1 cellular context compared by ENCODE assay signal in the genomic region with DNA sequence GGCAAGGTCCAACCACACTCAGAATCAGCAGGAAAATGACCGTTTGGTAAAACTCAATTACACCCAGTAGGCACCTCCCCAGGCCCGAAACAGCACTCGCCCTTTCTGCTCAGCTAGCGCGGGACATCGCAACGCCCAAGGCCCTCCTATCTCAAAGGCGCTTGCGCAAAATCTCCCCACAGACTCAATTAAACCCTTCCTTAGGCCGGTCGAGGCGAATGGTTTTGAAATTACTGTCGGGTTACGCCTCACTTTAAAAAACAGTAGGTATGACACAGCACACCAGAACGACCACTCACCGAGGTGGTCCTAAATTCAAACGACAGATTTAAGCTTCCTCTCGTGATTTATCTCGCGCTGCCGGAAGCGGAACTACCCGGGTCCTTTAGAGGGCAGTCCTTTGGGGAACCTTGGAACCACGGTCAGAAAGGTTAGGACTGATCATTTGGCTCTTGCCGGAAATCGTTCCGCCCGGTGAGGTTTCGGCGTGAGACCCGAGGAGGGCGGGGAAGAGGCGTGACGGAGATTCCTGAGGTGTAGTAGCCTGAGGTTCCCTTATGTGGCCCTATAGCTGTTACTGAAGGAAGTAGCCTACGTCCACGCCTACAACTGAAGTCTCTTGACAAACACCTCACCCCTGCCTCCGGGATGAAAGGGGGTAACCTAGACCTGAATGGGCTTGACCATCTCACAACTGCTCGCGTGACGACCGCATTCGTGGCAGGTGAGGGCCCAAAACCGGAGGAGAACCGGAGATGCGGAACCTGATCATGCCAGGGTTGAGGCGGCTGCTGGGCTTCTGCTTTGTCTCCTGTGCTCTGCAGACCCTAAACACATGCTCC.
TF ChIP-seq lines count a peak whose summit lies in the region.

A gene with protein sequence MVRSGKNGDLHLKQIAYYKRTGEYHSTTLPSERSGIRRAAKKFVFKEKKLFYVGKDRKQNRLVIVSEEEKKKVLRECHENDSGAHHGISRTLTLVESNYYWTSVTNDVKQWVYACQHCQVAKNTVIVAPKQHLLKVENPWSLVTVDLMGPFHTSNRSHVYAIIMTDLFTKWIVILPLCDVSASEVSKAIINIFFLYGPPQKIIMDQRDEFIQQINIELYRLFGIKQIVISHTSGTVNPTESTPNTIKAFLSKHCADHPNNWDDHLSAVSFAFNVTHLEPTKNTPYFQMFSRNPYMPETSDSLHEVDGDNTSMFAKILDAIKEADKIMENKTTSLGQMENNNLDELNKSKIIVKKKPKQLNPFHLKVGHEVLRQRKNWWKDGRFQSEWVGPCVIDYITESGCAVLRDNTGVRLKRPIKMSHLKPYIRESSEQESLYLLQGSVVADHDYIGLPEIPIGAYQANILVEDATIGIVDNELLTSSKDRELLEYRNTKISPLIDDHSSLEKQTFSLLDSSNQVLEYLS (minus strand): TSS at position 374 of the 842 bp plus-strand sequence. CDS start 11,431 bp downstream, outside the sequence.
Gene PPIP5K2, plus strand, starts transcription at position 537 of the 842 bp plus-strand sequence. CDS start 9,289 bp downstream, outside the sequence.

TF ChIP-seq in K562, 482 proteins besides CTCF, POLR2A, EP300 and RAD21 (continued from another document and continues in another):
- TF ChIP-seq, protein P1, sequence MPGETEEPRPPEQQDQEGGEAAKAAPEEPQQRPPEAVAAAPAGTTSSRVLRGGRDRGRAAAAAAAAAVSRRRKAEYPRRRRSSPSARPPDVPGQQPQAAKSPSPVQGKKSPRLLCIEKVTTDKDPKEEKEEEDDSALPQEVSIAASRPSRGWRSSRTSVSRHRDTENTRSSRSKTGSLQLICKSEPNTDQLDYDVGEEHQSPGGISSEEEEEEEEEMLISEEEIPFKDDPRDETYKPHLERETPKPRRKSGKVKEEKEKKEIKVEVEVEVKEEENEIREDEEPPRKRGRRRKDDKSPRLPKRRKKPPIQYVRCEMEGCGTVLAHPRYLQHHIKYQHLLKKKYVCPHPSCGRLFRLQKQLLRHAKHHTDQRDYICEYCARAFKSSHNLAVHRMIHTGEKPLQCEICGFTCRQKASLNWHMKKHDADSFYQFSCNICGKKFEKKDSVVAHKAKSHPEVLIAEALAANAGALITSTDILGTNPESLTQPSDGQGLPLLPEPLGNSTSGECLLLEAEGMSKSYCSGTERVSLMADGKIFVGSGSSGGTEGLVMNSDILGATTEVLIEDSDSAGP (CRISPR knock-in tag; IDR thresholded peaks at IDR 0.05): peak; percentile 49; the same call in 1 of the 2 replicates
- TF ChIP-seq MNT (conservative IDR thresholded peaks at IDR 0.05) (peak; percentile 83 to 89), GABPB1 (CRISPR knock-in tag; IDR thresholded peaks at IDR 0.05) (peak; percentile 100), BRD9 (IDR thresholded peaks at IDR 0.05; ENCODE audit: low read depth, partially characterized antibody) (no peak), PCBP2 (IDR thresholded peaks at IDR 0.05; ENCODE audit: low read depth, low read length, poor library complexity, severe bottlenecking) (no peak), ZC3H8 (IDR thresholded peaks at IDR 0.05) (no peak), U2AF1 (optimal IDR thresholded peaks at IDR 0.05; ENCODE audit: low read depth, low read length) (no peak), ZBTB17 (CRISPR knock-in tag; IDR thresholded peaks at IDR 0.05) (no peak), TEAD2 (tag; IDR thresholded peaks at IDR 0.05) (no peak), CHCHD3 (CRISPR knock-in tag; IDR thresholded peaks at IDR 0.05) (no peak), ZNF436 (CRISPR knock-in tag; IDR thresholded peaks at IDR 0.05) (no peak), SRSF9 (IDR thresholded peaks at IDR 0.05; ENCODE audit: borderline replicate concordance, low read depth, low read length) (no peak), NR0B1 (IDR thresholded peaks at IDR 0.05; ENCODE audit: partially characterized antibody) (no peak), EHMT2 (IDR thresholded peaks at IDR 0.05) (no peak), TBP (optimal IDR thresholded peaks at IDR 0.05; ENCODE audit: low read depth, low read length) (peak; percentile 84), ZNF24 (IDR thresholded peaks at IDR 0.05) (peak; percentile 18; the same call in 1 of the 2 replicates), E2F4 (CRISPR knock-in tag; IDR thresholded peaks at IDR 0.05; ENCODE audit: low read depth) (no peak), ZNF175 (CRISPR knock-in tag; IDR thresholded peaks at IDR 0.05; ENCODE audit: low read depth) (no peak), NBN (IDR thresholded peaks at IDR 0.05; ENCODE audit: low read depth) (peak; percentile 96), ETS2 (tag; IDR thresholded peaks at IDR 0.05; ENCODE audit: borderline replicate concordance, poor library complexity, severe bottlenecking) (no peak), EP400 (IDR thresholded peaks at IDR 0.05) (peak; percentile 92), SREBF1 (IDR thresholded peaks at IDR 0.05; ENCODE audit: borderline replicate concordance, low read depth, low read length) (peak; percentile 63; the same call in 1 of the 2 replicates), WHSC1 (IDR thresholded peaks at IDR 0.05; ENCODE audit: low read length) (no peak), GTF2F1 (IDR thresholded peaks at IDR 0.05; ENCODE audit: low read depth, low read length) (no peak; the same call in 1 of the 2 replicates), ELF2 (CRISPR knock-in tag; IDR thresholded peaks at IDR 0.05) (peak; percentile 77), RFX5 (IDR thresholded peaks at IDR 0.05; ENCODE audit: low read depth, low read length) (no peak), SPI1 (IDR thresholded peaks at IDR 0.05; ENCODE audit: borderline replicate concordance, low read depth, low read length) (0 out of 2 replicates have a peak, but pooled peaks have one; percentile 32), NFXL1 (CRISPR knock-in tag; IDR thresholded peaks at IDR 0.05) (no peak), GATAD2A (IDR thresholded peaks at IDR 0.05) (no peak), CEBPG (CRISPR knock-in tag; IDR thresholded peaks at IDR 0.05) (peak; percentile 70; the same call in 1 of the 2 replicates), CEBPG (tag; conservative IDR thresholded peaks at IDR 0.05 in 1 of 2, IDR thresholded peaks at IDR 0.05 in 1 of 2) (peak; percentile 66 to 90), ZFP36 (IDR thresholded peaks at IDR 0.05; ENCODE audit: low read depth, low read length, partially characterized antibody) (peak; percentile 25), DIDO1 (tag; IDR thresholded peaks at IDR 0.05; ENCODE audit: low read depth) (peak; percentile 94), NFIX (CRISPR knock-in tag; IDR thresholded peaks at IDR 0.05; ENCODE audit: low read depth) (no peak), ZBTB12 (CRISPR knock-in tag; IDR thresholded peaks at IDR 0.05) (peak; percentile 42; the same call in 1 of the 2 replicates), SIN3A (IDR thresholded peaks at IDR 0.05; ENCODE audit: borderline replicate concordance in 2 of 2, control insufficient read depth in 1 of 2, low read depth in 2 of 2, low read length in 2 of 2) (peak in 1 of 2 experiments; percentile 76; a peak in 3 of 4 replicates), HDAC8 (tag; IDR thresholded peaks at IDR 0.05) (no peak), ZNF77 (CRISPR knock-in tag; IDR thresholded peaks at IDR 0.05) (no peak), CBFB (CRISPR knock-in tag; IDR thresholded peaks at IDR 0.05) (no peak), BMI1 (IDR thresholded peaks at IDR 0.05; ENCODE audit: low read length) (no peak), ELF1 (tag; IDR thresholded peaks at IDR 0.05) (peak; percentile 94), KAT8 (IDR thresholded peaks at IDR 0.05; ENCODE audit: low read depth) (no peak)
- TF ChIP-seq, protein P2, sequence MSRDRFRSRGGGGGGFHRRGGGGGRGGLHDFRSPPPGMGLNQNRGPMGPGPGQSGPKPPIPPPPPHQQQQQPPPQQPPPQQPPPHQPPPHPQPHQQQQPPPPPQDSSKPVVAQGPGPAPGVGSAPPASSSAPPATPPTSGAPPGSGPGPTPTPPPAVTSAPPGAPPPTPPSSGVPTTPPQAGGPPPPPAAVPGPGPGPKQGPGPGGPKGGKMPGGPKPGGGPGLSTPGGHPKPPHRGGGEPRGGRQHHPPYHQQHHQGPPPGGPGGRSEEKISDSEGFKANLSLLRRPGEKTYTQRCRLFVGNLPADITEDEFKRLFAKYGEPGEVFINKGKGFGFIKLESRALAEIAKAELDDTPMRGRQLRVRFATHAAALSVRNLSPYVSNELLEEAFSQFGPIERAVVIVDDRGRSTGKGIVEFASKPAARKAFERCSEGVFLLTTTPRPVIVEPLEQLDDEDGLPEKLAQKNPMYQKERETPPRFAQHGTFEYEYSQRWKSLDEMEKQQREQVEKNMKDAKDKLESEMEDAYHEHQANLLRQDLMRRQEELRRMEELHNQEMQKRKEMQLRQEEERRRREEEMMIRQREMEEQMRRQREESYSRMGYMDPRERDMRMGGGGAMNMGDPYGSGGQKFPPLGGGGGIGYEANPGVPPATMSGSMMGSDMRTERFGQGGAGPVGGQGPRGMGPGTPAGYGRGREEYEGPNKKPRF (IDR thresholded peaks at IDR 0.05; ENCODE audit: low read depth, low read length): no peak
- TF ChIP-seq, protein P3, sequence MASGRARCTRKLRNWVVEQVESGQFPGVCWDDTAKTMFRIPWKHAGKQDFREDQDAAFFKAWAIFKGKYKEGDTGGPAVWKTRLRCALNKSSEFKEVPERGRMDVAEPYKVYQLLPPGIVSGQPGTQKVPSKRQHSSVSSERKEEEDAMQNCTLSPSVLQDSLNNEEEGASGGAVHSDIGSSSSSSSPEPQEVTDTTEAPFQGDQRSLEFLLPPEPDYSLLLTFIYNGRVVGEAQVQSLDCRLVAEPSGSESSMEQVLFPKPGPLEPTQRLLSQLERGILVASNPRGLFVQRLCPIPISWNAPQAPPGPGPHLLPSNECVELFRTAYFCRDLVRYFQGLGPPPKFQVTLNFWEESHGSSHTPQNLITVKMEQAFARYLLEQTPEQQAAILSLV (tag; IDR thresholded peaks at IDR 0.05): no peak
- TF ChIP-seq, protein P4, sequence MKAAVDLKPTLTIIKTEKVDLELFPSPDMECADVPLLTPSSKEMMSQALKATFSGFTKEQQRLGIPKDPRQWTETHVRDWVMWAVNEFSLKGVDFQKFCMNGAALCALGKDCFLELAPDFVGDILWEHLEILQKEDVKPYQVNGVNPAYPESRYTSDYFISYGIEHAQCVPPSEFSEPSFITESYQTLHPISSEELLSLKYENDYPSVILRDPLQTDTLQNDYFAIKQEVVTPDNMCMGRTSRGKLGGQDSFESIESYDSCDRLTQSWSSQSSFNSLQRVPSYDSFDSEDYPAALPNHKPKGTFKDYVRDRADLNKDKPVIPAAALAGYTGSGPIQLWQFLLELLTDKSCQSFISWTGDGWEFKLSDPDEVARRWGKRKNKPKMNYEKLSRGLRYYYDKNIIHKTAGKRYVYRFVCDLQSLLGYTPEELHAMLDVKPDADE (conservative IDR thresholded peaks at IDR 0.05; ENCODE audit: control insufficient read depth, low read depth, low read length): peak; percentile 70; the same call in 1 of the 2 replicates
- TF ChIP-seq, protein P5, sequence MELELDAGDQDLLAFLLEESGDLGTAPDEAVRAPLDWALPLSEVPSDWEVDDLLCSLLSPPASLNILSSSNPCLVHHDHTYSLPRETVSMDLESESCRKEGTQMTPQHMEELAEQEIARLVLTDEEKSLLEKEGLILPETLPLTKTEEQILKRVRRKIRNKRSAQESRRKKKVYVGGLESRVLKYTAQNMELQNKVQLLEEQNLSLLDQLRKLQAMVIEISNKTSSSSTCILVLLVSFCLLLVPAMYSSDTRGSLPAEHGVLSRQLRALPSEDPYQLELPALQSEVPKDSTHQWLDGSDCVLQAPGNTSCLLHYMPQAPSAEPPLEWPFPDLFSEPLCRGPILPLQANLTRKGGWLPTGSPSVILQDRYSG (tag; conservative IDR thresholded peaks at IDR 0.05; ENCODE audit: low read depth): no peak
